In the genomic region with DNA sequence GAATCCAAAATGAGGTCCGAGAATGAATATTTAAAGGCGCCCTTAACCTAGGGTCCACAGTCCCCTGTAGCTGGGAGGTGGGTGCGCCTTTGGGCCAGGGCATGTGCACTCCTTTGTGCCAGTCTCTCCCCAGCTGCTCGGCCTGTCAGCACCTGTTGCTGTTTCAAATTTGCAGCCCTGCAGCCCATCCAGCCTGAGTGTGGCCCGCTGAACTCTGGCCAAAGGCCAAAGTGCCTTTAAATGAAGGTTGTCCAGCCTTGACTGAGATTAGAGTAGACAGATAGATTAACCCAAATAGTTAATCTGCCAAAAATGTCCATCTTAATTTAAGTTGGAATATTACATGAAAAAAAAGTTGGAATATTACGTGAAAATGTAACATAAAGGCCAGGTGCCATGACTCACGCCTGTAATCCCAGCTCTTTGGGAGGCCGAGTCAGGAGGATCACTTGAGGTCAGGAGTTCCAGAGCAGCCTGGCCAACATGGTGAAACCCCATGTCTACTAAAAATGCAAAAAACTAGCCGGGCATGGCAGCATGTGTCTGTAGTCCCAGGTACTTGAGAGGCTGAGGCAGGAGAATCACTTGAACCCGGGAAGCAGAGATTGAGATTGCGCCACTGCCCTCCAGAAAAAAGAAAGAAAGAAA, we compare ENCODE assay signal across 17 cellular contexts.
"Had no signal": no experiment of that assay in that cellular context is flagged by ENCODE, and none has a peak within 500 bp of the region (broad histone marks: within the 10 kb centered on the region; RNA-seq: fewer than 3 reads in every experiment).

No MANE protein-coding gene starts in this region.

- FAIRE-seq: astrocyte had no signal

- H3K36me3 ChIP-seq: breast epithelium, prostate gland, stomach, vagina had no signal

- H3K9me3 ChIP-seq: breast epithelium, prostate gland, stomach, vagina had no signal

- H3K27ac ChIP-seq: breast epithelium, prostate gland, skin epidermis, stomach, vagina had no signal

- ATAC-seq: activated CD4-positive, CD25-positive, alpha-beta regulatory T cell treated with anti-CD3 and anti-CD28 coated beads, Interleukin-2, amount 50 U/mL, for 24 hours had no signal

- DNase-seq: activated CD4-positive, alpha-beta T cell treated with anti-CD3 and anti-CD28 coated beads, Interleukin-2, amount 10 ng/mL, durations not matched to agents 7 days and 5 days; activated CD8-positive, alpha-beta memory T cell treated with anti-CD3 and anti-CD28 coated beads for 24 hours; activated CD8-positive, alpha-beta memory T cell treated with anti-CD3 and anti-CD28 coated beads, Interleukin-2, amount 50 U/mL, for 48 hours; activated gamma-delta T cell; cerebellar nuclear complex; effector memory CD4-positive, alpha-beta T cell; left colon; mammary epithelial cell; stimulated activated CD4-positive, alpha-beta T cell treated with anti-CD3 and anti-CD28 coated beads, Interleukin-15, amount 100 ng/mL, for 24 hours; stimulated activated CD4-positive, alpha-beta T cell treated with anti-CD3 and anti-CD28 coated beads, Interleukin-2, amount 100 ng/mL, for 48 hours; stomach had no signal

- H3K27me3 ChIP-seq: breast epithelium, stomach, vagina had no signal

- H3K4me3 ChIP-seq: breast epithelium, prostate gland, skin epidermis, stomach, vagina had no signal
